In the genomic region with DNA sequence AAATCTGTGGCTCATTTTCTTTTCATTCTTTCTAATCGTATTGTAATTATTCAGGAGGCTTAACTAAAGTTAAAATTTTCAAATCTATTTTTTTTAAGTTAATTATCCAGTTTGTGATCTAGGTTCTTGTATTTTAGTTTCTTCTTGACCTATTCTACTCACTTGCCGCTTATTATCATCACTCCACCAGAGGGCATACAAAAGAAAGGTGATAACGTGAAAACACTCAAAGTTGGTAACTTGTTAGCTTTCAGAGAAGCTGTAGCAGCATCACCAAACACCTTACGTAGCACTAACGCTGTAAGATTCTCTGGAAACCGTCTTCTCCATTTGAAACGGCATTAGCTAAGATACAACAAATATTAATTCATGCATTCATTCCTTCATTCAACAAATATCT, we compare ENCODE assay signal across 11 cellular contexts. TPM values are rescaled to one million over a fixed set of nuclear protein-coding genes. Genes with fewer than 3 reads are reported as not detected.
DNase-seq lines count a peak whose midpoint lies in the region; ATAC-seq, FAIRE-seq and TF ChIP-seq lines count a peak whose summit lies in the region.
"Had no signal": no experiment of that assay in that cellular context is flagged by ENCODE, and none has a peak within 500 bp of the region (broad histone marks: within the 10 kb centered on the region; RNA-seq: fewer than 3 reads in every experiment).

No MANE protein-coding gene starts in this region.

- H3K56ac ChIP-seq in H1 (replicated peaks; ENCODE audit: insufficient read length, low read depth, low read length), result no peak overlapping the region

- peaks cover 30% of the 10 kb centered on the region for H3K27me3 Mint-ChIP-seq in activated CD4-positive, alpha-beta T cell treated with anti-CD3 and anti-CD28 coated beads, Interleukin-2, amount 10 ng/mL, durations not matched to agents 24 days and 14 days

- TF ChIP-seq POLR2A in NB4 (IDR thresholded peaks at IDR 0.05; ENCODE audit: extremely low read depth, insufficient read length) (no peak), H1 (IDR thresholded peaks at IDR 0.05; ENCODE audit: control extremely low read depth in 1 of 2, low read depth in 2 of 2, low read length in 2 of 2) (no peak)

- H2AFZ ChIP-seq in H1 (ENCODE audit: low read length) (no peak overlapping the region), smooth muscle cell (ENCODE audit: low read depth) (no peak overlapping the region)

- no peak overlapping the region for H3K9ac ChIP-seq in H1 (replicated peaks in 1 of 4; ENCODE audit: extremely low read depth in 1 of 4, low read depth in 3 of 4, low read length in 3 of 4)
- no peak overlapping the region for H3K9ac ChIP-seq in smooth muscle cell (ENCODE audit: low read depth)

- H3K4me2 ChIP-seq in H1 (ENCODE audit: insufficient read depth in 1 of 2, low read depth in 2 of 2, low read length in 2 of 2) (no peak overlapping the region), smooth muscle cell (no peak overlapping the region)

- H3K27ac Mint-ChIP-seq in activated CD4-positive, alpha-beta T cell treated with anti-CD3 and anti-CD28 coated beads, Interleukin-2, amount 10 ng/mL, durations not matched to agents 24 days and 14 days, result no peak overlapping the region

- no peak overlapping the region for H3K14ac ChIP-seq in H1 (ENCODE audit: insufficient read length)

- WGBS in H1 (ENCODE audit: extremely low coverage in 1 of 2, insufficient coverage in 1 of 2, insufficient read length in 1 of 2, insufficient replicate concordance in 2 of 2, low coverage in 1 of 2, low lambda C conversion rate in 2 of 2, missing lambda C conversion rate in 1 of 2), 2 experiments, result 61% methylated on average over 7 of the region's 7 CpGs; no CpG with 5 or more reads in 1 of the 2 experiments
- 77% methylated on average over 7 of the region's 7 CpGs for WGBS in smooth muscle cell (ENCODE audit: low lambda C conversion rate)

- no peak overlapping the region for H3K4me3 ChIP-seq in NB4 (ENCODE audit: low read depth, low read length)
- H3K4me3 ChIP-seq in H1 (ENCODE audit: extremely low read depth in 1 of 4, insufficient read depth in 2 of 4, low read depth in 3 of 4, low read length in 4 of 4), result no peak overlapping the region
- no peak overlapping the region for H3K4me3 ChIP-seq in smooth muscle cell
- H3K4me3 ChIP-seq: SK-N-MC had no signal

- ATAC-seq in GM21526 (IDR thresholded peaks at IDR 0.05; ENCODE audit: low FRiP score, unreplicated experiment), result no peak
- ATAC-seq: stimulated activated naive CD8-positive, alpha-beta T cell treated with anti-CD3 and anti-CD28 coated beads, Interleukin-15, Interleukin-2, amounts not matched to agents 100 U/mL and 50 U/mL, for 24 hours had no signal

- no peak overlapping the region for H3K4ac ChIP-seq in H1 (replicated peaks; ENCODE audit: insufficient read length, low read depth, low read length)

- no peak overlapping the region for H4K5ac ChIP-seq in H1 (ENCODE audit: insufficient read length, low read depth, low read length)

- peaks cover 3% of the 10 kb centered on the region; the same call in 1 of the 2 replicates for H3K23me2 ChIP-seq in H1 (ENCODE audit: low read depth, low read length)

- no peak overlapping the region for H3K27ac ChIP-seq in H1 (ENCODE audit: low read depth, low read length)
- no peak overlapping the region for H3K27ac ChIP-seq in smooth muscle cell (ENCODE audit: low read depth)
- H3K27ac ChIP-seq: SK-N-MC had no signal

- no peak overlapping the region for H2BK20ac ChIP-seq in H1 (ENCODE audit: low read length)

- peak; percentile 63 to 69 for TF ChIP-seq RAD21 in H1 (IDR thresholded peaks at IDR 0.05 in 1 of 2, conservative IDR thresholded peaks at IDR 0.05 in 1 of 2; ENCODE audit: low read depth in 2 of 2, low read length in 2 of 2)

- H3K9me3 Mint-ChIP-seq in activated CD4-positive, alpha-beta T cell treated with anti-CD3 and anti-CD28 coated beads, Interleukin-2, amount 10 ng/mL, durations not matched to agents 24 days and 14 days, result no peaks in the 10 kb centered on the region
- H3K9me3 Mint-ChIP-seq: central memory CD8-positive, alpha-beta T cell had no signal

- H3F3A ChIP-seq in smooth muscle cell (ENCODE audit: low read depth), result no peaks in the 10 kb centered on the region

- H2AK5ac ChIP-seq in H1 (ENCODE audit: low read depth, low read length), result no peak overlapping the region

- H3K79me1 ChIP-seq in H1 (ENCODE audit: low read depth, low read length), result 0 out of 2 replicates have a peak, but pooled peaks cover 2% of the 10 kb centered on the region

- H2BK12ac ChIP-seq in H1 (ENCODE audit: low read depth, low read length), result no peak overlapping the region

- H3K9me3 ChIP-seq in H1 (ENCODE audit: insufficient read depth in 2 of 2, low read depth in 1 of 2, low read length in 1 of 2), result no peaks in the 10 kb centered on the region
- H3K9me3 ChIP-seq in smooth muscle cell (replicated peaks; ENCODE audit: low read depth), result no peaks in the 10 kb centered on the region

- POLR2A ChIA-PET in H1 (lab: Charles Lee; ENCODE audit: partially characterized antibody), result no interaction called here

- no peak overlapping the region for H2BK5ac ChIP-seq in H1 (ENCODE audit: low read depth, low read length)

- H3K4me1 Mint-ChIP-seq in activated CD4-positive, alpha-beta T cell treated with anti-CD3 and anti-CD28 coated beads, Interleukin-2, amount 10 ng/mL, durations not matched to agents 24 days and 14 days, result peaks cover 25% of the 10 kb centered on the region

- no peak overlapping the region for H3K23ac ChIP-seq in H1 (ENCODE audit: insufficient read length)

- H3K27me3 ChIP-seq in H1 (replicated peaks in 1 of 4; ENCODE audit: control insufficient read depth in 3 of 4, extremely low read depth in 1 of 4, insufficient read depth in 3 of 4, low read length in 3 of 4) (peaks cover 0 to 10% (median 0%) of the 10 kb centered on the region in 4 experiments; a peak in 2 of 7 replicates), smooth muscle cell (ENCODE audit: low read depth) (no peaks in the 10 kb centered on the region)

- H2BK15ac ChIP-seq in H1 (ENCODE audit: low read length), result no peak overlapping the region

- CTCF ChIA-PET in H1 (lab: Charles Lee; ENCODE audit: partially characterized antibody), result interaction anchor here (0.6 to 2.3 kb wide), 15 partner anchors 11 to 203 kb away, joined by 3 to 14 read pairs (median 4); partner anchors contain the start of gene ACTL6A

- no peak overlapping the region for H4K8ac ChIP-seq in H1 (ENCODE audit: extremely low read depth, insufficient read depth, low read length)

- H3K36me3 ChIP-seq in H1 (ENCODE audit: control insufficient read depth in 2 of 4, insufficient read depth in 4 of 4, low read length in 3 of 4), result no peaks in the 10 kb centered on the region
- H3K36me3 ChIP-seq in smooth muscle cell (ENCODE audit: low read depth), result no peaks in the 10 kb centered on the region

- intact Hi-C loops in activated CD4-positive, alpha-beta T cell treated with anti-CD3 and anti-CD28 coated beads, Interleukin-2, amount 10 ng/mL, durations not matched to agents 24 days and 14 days (cut with micrococcal nuclease), result loop anchor here (1.0 kb wide), 1 partner anchor 112 kb away; no protein-coding TSS in a partner anchor

- peak; percentile 65 for DNase-seq in activated CD4-positive, alpha-beta T cell treated with anti-CD3 and anti-CD28 coated beads, Interleukin-2, amount 10 ng/mL, durations not matched to agents 24 days and 14 days
- DNase-seq in activated CD4-positive, alpha-beta T cell treated with anti-CD3 and anti-CD28 coated beads for 48 hours, result no peak
- DNase-seq in NB4 (ENCODE audit: low read depth) (peak; percentile 48), H1 (ENCODE audit: low read depth in 1 of 2, low spot score in 2 of 2) (no peak), smooth muscle cell (lab: John Stamatoyannopoulos, UW; ENCODE audit: unreplicated experiment) (no peak), activated gamma-delta T cell treated with Interleukin-2 at 50 U/mL for 16 hours (no peak), frontal cortex (ENCODE audit: low spot score in 2 of 2) (no peak)
- DNase-seq: stimulated activated naive CD8-positive, alpha-beta T cell treated with anti-CD3 and anti-CD28 coated beads, Interleukin-15, Interleukin-2, amounts not matched to agents 100 U/mL and 50 U/mL, for 24 hours had no signal

- FAIRE-seq in H1 (lab: Jason Lieb, UNC) (peak; percentile 39), frontal cortex (lab: Jason Lieb, UNC) (no peak)

- no peak overlapping the region for H3K18ac ChIP-seq in H1 (ENCODE audit: extremely low read depth, low read length)

- H4K91ac ChIP-seq in H1 (replicated peaks; ENCODE audit: insufficient read length, low read length), result no peak overlapping the region

- H3K36me3 Mint-ChIP-seq in activated CD4-positive, alpha-beta T cell treated with anti-CD3 and anti-CD28 coated beads, Interleukin-2, amount 10 ng/mL, durations not matched to agents 24 days and 14 days (ENCODE audit: low read depth), result peaks cover 5% of the 10 kb centered on the region

- H3K4me1 ChIP-seq in H1 (replicated peaks in 1 of 4; ENCODE audit: control insufficient read depth in 3 of 4, insufficient read depth in 4 of 4, low read length in 3 of 4), result no peaks in the 10 kb centered on the region
- H3K4me1 ChIP-seq in smooth muscle cell (ENCODE audit: low read depth), result peaks cover 10% of the 10 kb centered on the region

- H4K20me1 ChIP-seq in H1 (replicated peaks in 1 of 2; ENCODE audit: control insufficient read depth in 1 of 2, insufficient read depth in 2 of 2, low read length in 2 of 2), result peaks cover 0 to 4% of the 10 kb centered on the region in 2 experiments
- peaks cover 79% of the 10 kb centered on the region for H4K20me1 ChIP-seq in smooth muscle cell (ENCODE audit: low read depth)

- TF ChIP-seq CTCF in NB4 (IDR thresholded peaks at IDR 0.05; ENCODE audit: low read depth, low read length), result peak; percentile 28
- peak in 2 of 3 experiments; percentile 40 to 53; a peak in 2 of 4 replicates for TF ChIP-seq CTCF in H1 (IDR thresholded peaks at IDR 0.05; ENCODE audit: control extremely low read depth in 1 of 3, insufficient read depth in 1 of 3, low read depth in 1 of 3, low read length in 3 of 3)
- TF ChIP-seq CTCF in smooth muscle cell (IDR thresholded peaks at IDR 0.05; ENCODE audit: borderline replicate concordance, insufficient read depth, poor library complexity, severe bottlenecking), result peak; percentile 19

- no peak for TF ChIP-seq EP300 in H1 (IDR thresholded peaks at IDR 0.05; ENCODE audit: borderline replicate concordance in 1 of 2, low read depth in 2 of 2, low read length in 2 of 2)

- H3K4me3 Mint-ChIP-seq in activated CD4-positive, alpha-beta T cell treated with anti-CD3 and anti-CD28 coated beads, Interleukin-2, amount 10 ng/mL, durations not matched to agents 24 days and 14 days, result no peak overlapping the region
- H3K4me3 Mint-ChIP-seq: central memory CD8-positive, alpha-beta T cell had no signal

- no peak overlapping the region for H2BK120ac ChIP-seq in H1 (replicated peaks; ENCODE audit: low read depth, low read length)

- H3K79me2 ChIP-seq in H1 (ENCODE audit: control insufficient read depth in 1 of 2, insufficient read depth in 2 of 2, low read length in 2 of 2) (0 out of 4 replicates have a peak, but pooled peaks cover 0 to 5% of the 10 kb centered on the region in 2 experiments), smooth muscle cell (ENCODE audit: low read depth) (peaks cover 90% of the 10 kb centered on the region)

RNA-seq across cellular contexts. Expression of gene GNB4, which starts 4.8 kb away (rescaled TPM):
- total RNA-seq in activated CD4-positive, alpha-beta T cell treated with anti-CD3 and anti-CD28 coated beads, Interleukin-2, amount 10 ng/mL, durations not matched to agents 24 days and 14 days, result 11.8 and 14.0 TPM in 2 replicates
- 26.1 and 29.2 TPM in 2 replicates for total RNA-seq in H1 (2021; fragmentation: NEBNext Ultra II Directional; extraction: Animal tissue kit (Norgen Biotek cat#: 25700))
- polyA plus RNA-seq in H1 (2011; rRNA removed) (8.7 and 13.4 TPM in 2 replicates), smooth muscle cell (18.3 and 33.1 TPM in 2 replicates)
- 10.8 TPM for polyA plus RNA-seq in H1 (2011; cell fraction: cytosol; rRNA removed)
- 5.0 TPM for polyA plus RNA-seq in H1 (2011; cell fraction: nucleus; rRNA removed)
- polyA plus RNA-seq in H1 (2012, experiment 1 of 2), result 11.7 to 19.7 TPM (median 14.2 TPM) in 4 replicates
- 1.7 TPM for polyA plus RNA-seq in H1 (2012, experiment 2 of 2)
- 13.9 TPM for polyA plus RNA-seq in H1 (2013, experiment 1 of 2)
- 13.9 TPM for polyA plus RNA-seq in H1 (2013, experiment 2 of 2)
- 57.4 and 94.6 TPM in 2 replicates for polyA minus RNA-seq in H1 (2011; rRNA and poly(A)+ RNA removed)
- polyA minus RNA-seq in H1 (2011; cell fraction: cytosol; rRNA and poly(A)+ RNA removed), result 16.0 TPM
- polyA minus RNA-seq in H1 (2011; cell fraction: nucleus; rRNA and poly(A)+ RNA removed), result 19.5 TPM
- total RNA-seq in smooth muscle cell (56.2 and 70.3 TPM in 2 replicates), frontal cortex (163 TPM)

Comparison
In these comparisons a context has a peak if more than half of its experiments do, and no peak if none do; other contexts are left out.
1. DNase-seq: peak in activated CD4-positive, alpha-beta T cell treated with anti-CD3 and anti-CD28 coated beads, Interleukin-2, amount 10 ng/mL, durations not matched to agents 24 days and 14 days (single experiment) and NB4 (single experiment); none in activated CD4-positive, alpha-beta T cell treated with anti-CD3 and anti-CD28 coated beads for 48 hours (single experiment), H1 (0 of 2), smooth muscle cell (single experiment), activated gamma-delta T cell treated with Interleukin-2 at 50 U/mL for 16 hours (single experiment) and frontal cortex (0 of 2).
2. Peak in every context shown above with its lines, with median percentiles within 50 percentile points of each other: CTCF ChIP-seq.